ENCODE assay signal across 21 cellular contexts in the genomic region with DNA sequence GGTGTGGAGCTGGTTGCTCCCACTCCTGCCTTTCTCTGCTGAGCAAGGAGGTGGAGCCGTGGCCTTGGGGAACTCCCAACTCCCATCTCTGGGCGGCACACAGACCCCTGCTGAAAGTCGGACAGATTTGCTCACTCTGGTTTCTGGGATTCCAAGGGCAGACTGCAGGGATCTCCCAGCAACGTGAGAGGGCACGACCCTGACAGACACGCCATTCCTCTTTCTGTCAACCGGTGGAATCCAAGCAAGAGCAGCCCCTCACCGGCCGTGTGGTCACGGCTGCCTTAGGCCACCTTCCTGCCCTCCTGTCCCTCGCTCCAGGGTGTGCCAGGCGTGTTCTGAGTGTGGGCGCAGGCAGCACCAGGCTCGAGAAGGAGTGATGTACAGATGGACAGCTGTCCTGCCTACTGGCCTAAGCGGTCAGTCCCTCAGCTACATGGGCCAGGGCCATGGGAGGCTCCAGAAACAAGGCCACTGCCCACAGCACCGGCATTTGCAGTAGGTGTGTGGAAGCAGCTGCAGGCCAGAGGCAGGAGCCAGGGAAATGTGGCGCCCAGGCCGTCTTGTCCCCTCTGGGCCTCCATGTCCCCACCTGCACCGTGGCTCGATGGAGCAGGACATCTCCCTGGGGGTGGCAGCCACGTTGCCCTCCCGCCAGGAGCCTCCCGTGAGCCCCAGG. TPM values are rescaled to one million over a fixed set of nuclear protein-coding genes. Genes with fewer than 3 reads are reported as not detected.
DNase-seq lines count a peak whose midpoint lies in the region; ATAC-seq, FAIRE-seq and TF ChIP-seq lines count a peak whose summit lies in the region.
"Had no signal": no experiment of that assay in that cellular context is flagged by ENCODE, and none has a peak within 500 bp of the region (broad histone marks: within the 10 kb centered on the region; RNA-seq: fewer than 3 reads in every experiment).

No MANE protein-coding gene starts in this region.

- H3K36me3 ChIP-seq in H7 (replicated peaks; ENCODE audit: control insufficient read depth, insufficient read depth, low read length) (no peaks in the 10 kb centered on the region), mucosa of descending colon (ENCODE audit: low read depth) (no peaks in the 10 kb centered on the region), upper lobe of right lung (no peaks in the 10 kb centered on the region)
- H3K36me3 ChIP-seq: SJCRH30 had no signal

- peak; percentile 54 for DNase-seq in H7
- peak; percentile 24 for DNase-seq in amniotic epithelial cell (ENCODE audit: low read depth)
- peak in 2 of 3 donors; percentile 18 to 43 for DNase-seq in mucosa of descending colon
- no peak for DNase-seq in upper lobe of right lung
- DNase-seq in natural killer cell = no peak
- DNase-seq in hepatic stellate cell (ENCODE audit: low spot score) = no peak
- DNase-seq in frontal cortex (ENCODE audit: low spot score in 2 of 2) = no peak
- DNase-seq: CD4-positive, alpha-beta memory T cell; DND-41; GM23248; Kasumi-1; NCI-H1694; NCI-H2081; NCI-H2171; NCI-H345; NCI-H524; NCI-H774; NK-92 treated with Interleukin-12 subunit alpha and Interleukin-12 subunit beta, amount 100 ng/mL, for 24 hours; SJCRH30 had no signal

- no peak overlapping the region for H3K27ac ChIP-seq in upper lobe of right lung
- H3K27ac ChIP-seq: GM23248, SJCRH30 had no signal

- intact Hi-C loops in mucosa of descending colon (cut with DNase I, micrococcal nuclease) = no loop called here
- intact Hi-C loops in upper lobe of right lung (cut with DNase I) = no loop called here
- intact Hi-C loops in natural killer cell (cut with micrococcal nuclease) = no loop called here

- H3K27me3 ChIP-seq in H7 (ENCODE audit: control insufficient read depth, insufficient read depth, low read length) (no peaks in the 10 kb centered on the region), upper lobe of right lung (no peaks in the 10 kb centered on the region)
- H3K27me3 ChIP-seq: SJCRH30 had no signal

- H3K36me3 Mint-ChIP-seq in natural killer cell = no peaks in the 10 kb centered on the region
- H3K36me3 Mint-ChIP-seq: CD4-positive, alpha-beta memory T cell had no signal

- no peaks in the 10 kb centered on the region for H3K27me3 Mint-ChIP-seq in natural killer cell (ENCODE audit: low read depth in 2 of 2)
- H3K27me3 Mint-ChIP-seq: CD4-positive, alpha-beta memory T cell had no signal

- no peaks in the 10 kb centered on the region for H3K9me3 Mint-ChIP-seq in natural killer cell
- H3K9me3 Mint-ChIP-seq: CD4-positive, alpha-beta memory T cell had no signal

- H3K9me3 ChIP-seq in mucosa of descending colon (no peaks in the 10 kb centered on the region), upper lobe of right lung (no peaks in the 10 kb centered on the region)
- H3K9me3 ChIP-seq: Caco-2, SJCRH30 had no signal

- peaks cover 0 to 5% of the 10 kb centered on the region in 2 donors for H3K4me1 Mint-ChIP-seq in natural killer cell

- no peak for TF ChIP-seq CTCF in mucosa of descending colon (IDR thresholded peaks at IDR 0.05)
- TF ChIP-seq CTCF in upper lobe of right lung (IDR thresholded peaks at IDR 0.05) = no peak
- no peak for TF ChIP-seq CTCF in natural killer cell (IDR thresholded peaks at IDR 0.05)

- no peak overlapping the region for H3K4me3 Mint-ChIP-seq in natural killer cell
- H3K4me3 Mint-ChIP-seq: CD4-positive, alpha-beta memory T cell had no signal

- H3K4me1 ChIP-seq in mucosa of descending colon (ENCODE audit: low read depth) (no peaks in the 10 kb centered on the region), upper lobe of right lung (peaks cover 3% of the 10 kb centered on the region)
- H3K4me1 ChIP-seq: Caco-2 had no signal

- H3K27ac Mint-ChIP-seq in natural killer cell = no peak overlapping the region
- H3K27ac Mint-ChIP-seq: CD4-positive, alpha-beta memory T cell had no signal

- FAIRE-seq in frontal cortex (lab: Jason Lieb, UNC) = no peak

- H3K4me3 ChIP-seq in H7 (ENCODE audit: insufficient read depth, low read depth, low read length) (no peak overlapping the region), mucosa of descending colon (no peak overlapping the region), upper lobe of right lung (no peak overlapping the region)
- H3K4me3 ChIP-seq: GM23248, SJCRH30 had no signal

- ATAC-seq in mucosa of descending colon = no peak
- ATAC-seq in upper lobe of right lung = peak; percentile 5
- no peak for ATAC-seq in natural killer cell
- ATAC-seq: Panc1 had no signal

RNA-seq across cellular contexts. Expression of a gene that starts 13.6 kb away (rescaled TPM):
- 1.2 and 7.8 TPM in 2 replicates for total RNA-seq in H7 (2014; rRNA removed; shearing (Covaris generic))
- total RNA-seq in mucosa of descending colon = 10 to 100 TPM; 57.9 to 81.4 (median 58.5) TPM
- 18.4 TPM for total RNA-seq in upper lobe of right lung
- total RNA-seq in natural killer cell = 10 to 100 TPM; 20.1 to 27.8 (median 27.0) TPM
- 4.9 TPM for total RNA-seq in frontal cortex

Comparison
In these comparisons a context has a peak if more than half of its experiments do, and no peak if none do; other contexts are left out.
1. DNase-seq: peak in H7 (single experiment), amniotic epithelial cell (single experiment) and mucosa of descending colon (2 of 3); none in upper lobe of right lung (single experiment), natural killer cell (single experiment), hepatic stellate cell (single experiment) and frontal cortex (0 of 2).